ENCODE assay signal across 1 cellular context in the genomic region with DNA sequence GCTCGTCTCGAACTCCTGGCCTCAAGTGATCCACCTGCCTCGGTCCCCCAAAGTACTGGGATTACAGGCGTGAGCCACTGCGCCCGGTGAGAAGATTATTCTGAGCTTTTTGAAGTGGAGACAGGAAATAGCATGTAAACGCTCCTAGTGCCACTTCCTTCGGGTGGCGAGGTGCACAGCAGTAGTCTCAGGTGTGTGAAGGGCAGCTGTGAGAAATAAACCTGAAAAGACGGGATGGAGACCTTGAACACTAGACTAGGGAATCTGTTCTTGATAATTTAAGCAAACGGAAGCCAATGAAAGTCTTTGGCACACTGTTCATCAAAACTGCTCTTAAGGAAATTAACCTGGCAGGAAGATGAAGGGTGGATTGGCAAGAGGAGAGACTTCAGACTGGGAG.
TF ChIP-seq lines count a peak whose summit lies in the region.

No MANE protein-coding gene starts in this region.

TF ChIP-seq in H1, 55 proteins besides CTCF, POLR2A, EP300 and RAD21:
- TF ChIP-seq, protein P1, sequence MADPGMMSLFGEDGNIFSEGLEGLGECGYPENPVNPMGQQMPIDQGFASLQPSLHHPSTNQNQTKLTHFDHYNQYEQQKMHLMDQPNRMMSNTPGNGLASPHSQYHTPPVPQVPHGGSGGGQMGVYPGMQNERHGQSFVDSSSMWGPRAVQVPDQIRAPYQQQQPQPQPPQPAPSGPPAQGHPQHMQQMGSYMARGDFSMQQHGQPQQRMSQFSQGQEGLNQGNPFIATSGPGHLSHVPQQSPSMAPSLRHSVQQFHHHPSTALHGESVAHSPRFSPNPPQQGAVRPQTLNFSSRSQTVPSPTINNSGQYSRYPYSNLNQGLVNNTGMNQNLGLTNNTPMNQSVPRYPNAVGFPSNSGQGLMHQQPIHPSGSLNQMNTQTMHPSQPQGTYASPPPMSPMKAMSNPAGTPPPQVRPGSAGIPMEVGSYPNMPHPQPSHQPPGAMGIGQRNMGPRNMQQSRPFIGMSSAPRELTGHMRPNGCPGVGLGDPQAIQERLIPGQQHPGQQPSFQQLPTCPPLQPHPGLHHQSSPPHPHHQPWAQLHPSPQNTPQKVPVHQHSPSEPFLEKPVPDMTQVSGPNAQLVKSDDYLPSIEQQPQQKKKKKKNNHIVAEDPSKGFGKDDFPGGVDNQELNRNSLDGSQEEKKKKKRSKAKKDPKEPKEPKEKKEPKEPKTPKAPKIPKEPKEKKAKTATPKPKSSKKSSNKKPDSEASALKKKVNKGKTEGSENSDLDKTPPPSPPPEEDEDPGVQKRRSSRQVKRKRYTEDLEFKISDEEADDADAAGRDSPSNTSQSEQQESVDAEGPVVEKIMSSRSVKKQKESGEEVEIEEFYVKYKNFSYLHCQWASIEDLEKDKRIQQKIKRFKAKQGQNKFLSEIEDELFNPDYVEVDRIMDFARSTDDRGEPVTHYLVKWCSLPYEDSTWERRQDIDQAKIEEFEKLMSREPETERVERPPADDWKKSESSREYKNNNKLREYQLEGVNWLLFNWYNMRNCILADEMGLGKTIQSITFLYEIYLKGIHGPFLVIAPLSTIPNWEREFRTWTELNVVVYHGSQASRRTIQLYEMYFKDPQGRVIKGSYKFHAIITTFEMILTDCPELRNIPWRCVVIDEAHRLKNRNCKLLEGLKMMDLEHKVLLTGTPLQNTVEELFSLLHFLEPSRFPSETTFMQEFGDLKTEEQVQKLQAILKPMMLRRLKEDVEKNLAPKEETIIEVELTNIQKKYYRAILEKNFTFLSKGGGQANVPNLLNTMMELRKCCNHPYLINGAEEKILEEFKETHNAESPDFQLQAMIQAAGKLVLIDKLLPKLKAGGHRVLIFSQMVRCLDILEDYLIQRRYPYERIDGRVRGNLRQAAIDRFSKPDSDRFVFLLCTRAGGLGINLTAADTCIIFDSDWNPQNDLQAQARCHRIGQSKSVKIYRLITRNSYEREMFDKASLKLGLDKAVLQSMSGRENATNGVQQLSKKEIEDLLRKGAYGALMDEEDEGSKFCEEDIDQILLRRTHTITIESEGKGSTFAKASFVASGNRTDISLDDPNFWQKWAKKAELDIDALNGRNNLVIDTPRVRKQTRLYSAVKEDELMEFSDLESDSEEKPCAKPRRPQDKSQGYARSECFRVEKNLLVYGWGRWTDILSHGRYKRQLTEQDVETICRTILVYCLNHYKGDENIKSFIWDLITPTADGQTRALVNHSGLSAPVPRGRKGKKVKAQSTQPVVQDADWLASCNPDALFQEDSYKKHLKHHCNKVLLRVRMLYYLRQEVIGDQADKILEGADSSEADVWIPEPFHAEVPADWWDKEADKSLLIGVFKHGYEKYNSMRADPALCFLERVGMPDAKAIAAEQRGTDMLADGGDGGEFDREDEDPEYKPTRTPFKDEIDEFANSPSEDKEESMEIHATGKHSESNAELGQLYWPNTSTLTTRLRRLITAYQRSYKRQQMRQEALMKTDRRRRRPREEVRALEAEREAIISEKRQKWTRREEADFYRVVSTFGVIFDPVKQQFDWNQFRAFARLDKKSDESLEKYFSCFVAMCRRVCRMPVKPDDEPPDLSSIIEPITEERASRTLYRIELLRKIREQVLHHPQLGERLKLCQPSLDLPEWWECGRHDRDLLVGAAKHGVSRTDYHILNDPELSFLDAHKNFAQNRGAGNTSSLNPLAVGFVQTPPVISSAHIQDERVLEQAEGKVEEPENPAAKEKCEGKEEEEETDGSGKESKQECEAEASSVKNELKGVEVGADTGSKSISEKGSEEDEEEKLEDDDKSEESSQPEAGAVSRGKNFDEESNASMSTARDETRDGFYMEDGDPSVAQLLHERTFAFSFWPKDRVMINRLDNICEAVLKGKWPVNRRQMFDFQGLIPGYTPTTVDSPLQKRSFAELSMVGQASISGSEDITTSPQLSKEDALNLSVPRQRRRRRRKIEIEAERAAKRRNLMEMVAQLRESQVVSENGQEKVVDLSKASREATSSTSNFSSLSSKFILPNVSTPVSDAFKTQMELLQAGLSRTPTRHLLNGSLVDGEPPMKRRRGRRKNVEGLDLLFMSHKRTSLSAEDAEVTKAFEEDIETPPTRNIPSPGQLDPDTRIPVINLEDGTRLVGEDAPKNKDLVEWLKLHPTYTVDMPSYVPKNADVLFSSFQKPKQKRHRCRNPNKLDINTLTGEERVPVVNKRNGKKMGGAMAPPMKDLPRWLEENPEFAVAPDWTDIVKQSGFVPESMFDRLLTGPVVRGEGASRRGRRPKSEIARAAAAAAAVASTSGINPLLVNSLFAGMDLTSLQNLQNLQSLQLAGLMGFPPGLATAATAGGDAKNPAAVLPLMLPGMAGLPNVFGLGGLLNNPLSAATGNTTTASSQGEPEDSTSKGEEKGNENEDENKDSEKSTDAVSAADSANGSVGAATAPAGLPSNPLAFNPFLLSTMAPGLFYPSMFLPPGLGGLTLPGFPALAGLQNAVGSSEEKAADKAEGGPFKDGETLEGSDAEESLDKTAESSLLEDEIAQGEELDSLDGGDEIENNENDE (IDR thresholded peaks at IDR 0.05; ENCODE audit: insufficient replicate concordance, low read length), result no peak
- TF ChIP-seq SIRT6 (IDR thresholded peaks at IDR 0.05; ENCODE audit: low read length), result no peak
- TF ChIP-seq, protein P2, sequence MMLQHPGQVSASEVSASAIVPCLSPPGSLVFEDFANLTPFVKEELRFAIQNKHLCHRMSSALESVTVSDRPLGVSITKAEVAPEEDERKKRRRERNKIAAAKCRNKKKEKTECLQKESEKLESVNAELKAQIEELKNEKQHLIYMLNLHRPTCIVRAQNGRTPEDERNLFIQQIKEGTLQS (IDR thresholded peaks at IDR 0.05; ENCODE audit: insufficient read depth, low read depth, low read length), result no peak
